In the genomic region with DNA sequence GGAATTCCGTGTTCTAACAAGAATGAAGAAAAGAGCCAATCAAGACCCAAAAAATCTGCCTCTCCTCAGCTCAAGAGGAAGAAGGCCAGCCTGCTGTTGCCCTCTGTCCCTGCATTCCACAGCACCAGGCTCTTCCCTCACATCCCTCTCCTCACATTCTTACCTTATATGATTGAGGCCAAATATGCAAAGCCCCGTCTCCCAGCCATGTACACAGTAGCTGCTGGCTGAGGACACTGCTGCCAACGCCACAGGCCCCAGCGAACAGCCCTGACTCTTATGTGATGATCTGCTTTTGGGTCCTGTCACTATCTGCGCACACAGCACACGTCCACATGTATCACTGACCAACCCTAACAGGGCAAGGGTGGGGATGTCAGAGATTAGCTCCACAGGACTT, we compare ENCODE assay signal across 13 cellular contexts.
DNase-seq lines count a peak whose midpoint lies in the region; ATAC-seq and TF ChIP-seq lines count a peak whose summit lies in the region.
"Had no signal": no experiment of that assay in that cellular context is flagged by ENCODE, and none has a peak within 500 bp of the region (broad histone marks: within the 10 kb centered on the region; RNA-seq: fewer than 3 reads in every experiment).

No MANE protein-coding gene starts in this region.

- DNase-seq in SK-N-SH (no peak), glutamatergic neuron (no peak)
- DNase-seq in stimulated activated naive B cell treated with anti-CD40 and anti-IgM and Interleukin-4, amounts not matched to agents 10 μg/mL and 1 μg/mL and 100 μg/mL, for 72 hours, result no peak
- DNase-seq in activated CD4-positive, alpha-beta T cell treated with anti-CD3 and anti-CD28 coated beads, Interleukin-2, amount 50 U/mL, for 1 hour, result no peak
- DNase-seq: activated CD4-positive, alpha-beta T cell treated with anti-CD3 and anti-CD28 coated beads for 4 hours; NCI-H1694; retina had no signal

- WGBS in SK-N-SH (ENCODE audit: low lambda C conversion rate), result 82% methylated on average over 4 of the region's 6 CpGs

- H3K27me3 Mint-ChIP-seq in glutamatergic neuron (ENCODE audit: unreplicated experiment), result no peaks in the 10 kb centered on the region
- no peaks in the 10 kb centered on the region for H3K27me3 Mint-ChIP-seq in stimulated activated naive B cell treated with anti-CD40 and anti-IgM and Interleukin-4, amounts not matched to agents 10 μg/mL and 1 μg/mL and 100 μg/mL, for 72 hours

- peaks cover 61% of the 10 kb centered on the region for H3K4me1 Mint-ChIP-seq in glutamatergic neuron (ENCODE audit: low read depth, unreplicated experiment)
- peaks cover 66 to 92% of the 10 kb centered on the region in 2 donors for H3K4me1 Mint-ChIP-seq in stimulated activated naive B cell treated with anti-CD40 and anti-IgM and Interleukin-4, amounts not matched to agents 10 μg/mL and 1 μg/mL and 100 μg/mL, for 72 hours

- H3K9me3 ChIP-seq in SK-N-SH, result no peaks in the 10 kb centered on the region

- CTCF ChIA-PET in SK-N-SH (lab: Yijun Ruan, JAX), result interaction anchor here (0.6 to 1.2 kb wide), 3 partner anchors 15 to 134 kb away, joined by 3 to 4 read pairs (median 3); no protein-coding TSS in a partner anchor

- H3K27ac ChIP-seq in SK-N-SH (ENCODE audit: low read depth in 2 of 2, low read length in 1 of 2), result peak overlapping the region in 1 of 2 experiments; percentile 7; a peak in 1 of 4 replicates
- H3K27ac ChIP-seq: 22Rv1, epithelial cell of prostate had no signal

- peaks cover 4% of the 10 kb centered on the region for H3K36me3 Mint-ChIP-seq in glutamatergic neuron (ENCODE audit: unreplicated experiment)
- H3K36me3 Mint-ChIP-seq in stimulated activated naive B cell treated with anti-CD40 and anti-IgM and Interleukin-4, amounts not matched to agents 10 μg/mL and 1 μg/mL and 100 μg/mL, for 72 hours, result peaks cover 36 to 53% of the 10 kb centered on the region in 2 donors

- H3F3A ChIP-seq in SK-N-SH (replicated peaks; ENCODE audit: insufficient read depth), result no peaks in the 10 kb centered on the region

- H3K27me3 ChIP-seq in SK-N-SH (ENCODE audit: insufficient read depth), result no peaks in the 10 kb centered on the region

- H4K20me1 ChIP-seq in SK-N-SH (ENCODE audit: insufficient read depth), result peaks cover 47% of the 10 kb centered on the region

- H3K36me3 ChIP-seq in SK-N-SH (replicated peaks in 1 of 2; ENCODE audit: control insufficient read depth in 1 of 2, insufficient read depth in 2 of 2, low read length in 1 of 2), result peaks cover 0 to 4% of the 10 kb centered on the region in 2 experiments

- H3K9me2 ChIP-seq in SK-N-SH, result no peaks in the 10 kb centered on the region

- no peak overlapping the region for H3K4me2 ChIP-seq in SK-N-SH

- ATAC-seq in SK-N-SH treated with all-trans-retinoic acid at 6 μM for 48 hours (peak; percentile 56), HG03354 (IDR thresholded peaks at IDR 0.05; ENCODE audit: poor library complexity, severe bottlenecking, unreplicated experiment) (peak; percentile 25), GM18907 (IDR thresholded peaks at IDR 0.05; ENCODE audit: unreplicated experiment) (no peak), GM21528 (IDR thresholded peaks at IDR 0.05; ENCODE audit: low FRiP score, unreplicated experiment) (no peak)
- peak; percentile 59 to 62 for ATAC-seq in stimulated activated naive B cell treated with anti-CD40 and anti-IgM and Interleukin-4, amounts not matched to agents 10 μg/mL and 1 μg/mL and 100 μg/mL, for 72 hours (replicated peaks)

- H3K27ac Mint-ChIP-seq in glutamatergic neuron (ENCODE audit: unreplicated experiment), result peak overlapping the region; percentile 29
- H3K27ac Mint-ChIP-seq in stimulated activated naive B cell treated with anti-CD40 and anti-IgM and Interleukin-4, amounts not matched to agents 10 μg/mL and 1 μg/mL and 100 μg/mL, for 72 hours, result peak overlapping the region; percentile 91

- H3K4me3 Mint-ChIP-seq in glutamatergic neuron (ENCODE audit: unreplicated experiment), result no peak overlapping the region
- H3K4me3 Mint-ChIP-seq in stimulated activated naive B cell treated with anti-CD40 and anti-IgM and Interleukin-4, amounts not matched to agents 10 μg/mL and 1 μg/mL and 100 μg/mL, for 72 hours, result peak overlapping the region; percentile 70 to 72

- no peak overlapping the region for H3K9ac ChIP-seq in SK-N-SH

- no peak overlapping the region for H3K4me3 ChIP-seq in SK-N-SH (ENCODE audit: low read depth in 2 of 2, low read length in 1 of 2)

- H3K9me3 Mint-ChIP-seq in glutamatergic neuron (ENCODE audit: unreplicated experiment), result peaks cover 8% of the 10 kb centered on the region
- H3K9me3 Mint-ChIP-seq in stimulated activated naive B cell treated with anti-CD40 and anti-IgM and Interleukin-4, amounts not matched to agents 10 μg/mL and 1 μg/mL and 100 μg/mL, for 72 hours, result no peaks in the 10 kb centered on the region

- no peak for TF ChIP-seq RAD21 in SK-N-SH (IDR thresholded peaks at IDR 0.05; ENCODE audit: low read length)

- TF ChIP-seq CTCF in SK-N-SH (IDR thresholded peaks at IDR 0.05) (no peak), glutamatergic neuron (IDR thresholded peaks at IDR 0.05; ENCODE audit: partially characterized antibody, unreplicated experiment) (no peak)

- POLR2A ChIA-PET in SK-N-SH (lab: Yijun Ruan, JAX), result no interaction called here

- no peak for TF ChIP-seq EP300 in SK-N-SH (IDR thresholded peaks at IDR 0.05; ENCODE audit: borderline replicate concordance in 1 of 2, low read depth in 1 of 2, low read length in 1 of 2)

- H2AFZ ChIP-seq in SK-N-SH (ENCODE audit: low read depth), result no peak overlapping the region

- peaks cover 0 to 27% of the 10 kb centered on the region in 2 experiments; a peak in 1 of 4 replicates for H3K4me1 ChIP-seq in SK-N-SH (ENCODE audit: control insufficient read depth in 1 of 2, insufficient read depth in 2 of 2, low read depth in 1 of 2, low read length in 1 of 2)

- peaks cover 97% of the 10 kb centered on the region for H3K79me2 ChIP-seq in SK-N-SH (ENCODE audit: insufficient read depth)

TF ChIP-seq in SK-N-SH treated with all-trans-retinoic acid at 6 μM for 48 hours, 23 proteins besides CTCF, POLR2A, EP300 and RAD21 (continues in another document):
- no peak for TF ChIP-seq OSR1 (CRISPR knock-in tag; IDR thresholded peaks at IDR 0.05)
- TF ChIP-seq PPARA (CRISPR knock-in tag; IDR thresholded peaks at IDR 0.05; ENCODE audit: borderline replicate concordance), result no peak
- no peak for TF ChIP-seq ZFP30 (CRISPR knock-in tag; IDR thresholded peaks at IDR 0.05)
- no peak for TF ChIP-seq ARNTL (CRISPR knock-in tag; IDR thresholded peaks at IDR 0.05; ENCODE audit: borderline replicate concordance, low read depth)
- no peak for TF ChIP-seq ZNF8 (CRISPR knock-in tag; IDR thresholded peaks at IDR 0.05)
- no peak for TF ChIP-seq CREB5 (CRISPR knock-in tag; IDR thresholded peaks at IDR 0.05; ENCODE audit: low read depth)

TF ChIP-seq in SK-N-SH, 30 proteins besides CTCF, POLR2A, EP300 and RAD21:
- TF ChIP-seq GATA2 (CRISPR knock-in tag; IDR thresholded peaks at IDR 0.05), result no peak
- no peak for TF ChIP-seq RCOR1 (IDR thresholded peaks at IDR 0.05; ENCODE audit: low read length)
- TF ChIP-seq YY1 (IDR thresholded peaks at IDR 0.05; ENCODE audit: low read depth), result no peak
- TF ChIP-seq CHD2 (IDR thresholded peaks at IDR 0.05; ENCODE audit: low read length, partially characterized antibody), result no peak
- no peak for TF ChIP-seq NFIC (IDR thresholded peaks at IDR 0.05; ENCODE audit: borderline replicate concordance)
- no peak for TF ChIP-seq FOXM1 (IDR thresholded peaks at IDR 0.05; ENCODE audit: low read depth)
- TF ChIP-seq TEAD4 (IDR thresholded peaks at IDR 0.05; ENCODE audit: borderline replicate concordance, insufficient read depth), result no peak
- TF ChIP-seq USF1 (IDR thresholded peaks at IDR 0.05; ENCODE audit: borderline replicate concordance, low read depth), result no peak
- no peak for TF ChIP-seq ELF1 (IDR thresholded peaks at IDR 0.05)

Comparison
In these comparisons a context has a peak if more than half of its experiments do, and no peak if none do; other contexts are left out.
1. ATAC-seq: peak in SK-N-SH treated with all-trans-retinoic acid at 6 μM for 48 hours (single experiment), HG03354 (single experiment) and stimulated activated naive B cell treated with anti-CD40 and anti-IgM and Interleukin-4, amounts not matched to agents 10 μg/mL and 1 μg/mL and 100 μg/mL, for 72 hours (2 of 2); none in GM18907 (single experiment) and GM21528 (single experiment).